In the genomic region with DNA sequence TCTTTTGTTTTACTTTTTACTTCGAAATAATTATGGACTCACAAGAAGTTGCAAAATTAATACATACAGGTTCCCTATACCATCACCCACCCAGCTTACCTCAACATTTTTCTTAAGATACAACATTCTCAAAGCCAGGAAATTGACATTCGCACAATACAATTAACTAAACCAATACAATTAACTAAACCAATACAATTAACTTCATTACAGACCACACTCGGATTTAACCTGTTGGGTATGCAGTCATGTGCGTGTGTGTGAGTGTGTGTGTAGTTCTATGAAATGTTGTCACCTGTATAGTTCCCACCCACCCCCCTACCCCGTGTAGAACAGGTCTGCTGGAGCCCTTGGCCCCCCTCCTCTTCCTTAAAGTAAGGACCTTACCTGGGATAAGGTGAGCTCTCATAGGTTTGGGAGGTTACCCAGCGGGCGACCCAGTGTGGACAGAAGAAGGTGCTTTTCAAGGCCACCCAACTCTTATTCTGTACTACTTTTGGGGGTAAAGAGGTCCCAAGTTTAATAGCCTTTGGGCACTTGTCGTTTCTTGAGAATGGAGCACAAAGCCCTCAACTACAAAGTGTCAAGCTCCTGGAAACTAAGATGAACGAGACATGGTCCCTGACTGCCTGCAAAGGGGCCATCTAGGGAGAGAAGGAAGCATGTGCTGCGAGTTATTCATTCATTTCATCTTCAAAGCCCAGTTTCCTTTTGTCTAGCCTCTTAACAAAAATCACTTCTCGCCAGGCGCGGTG, we compare ENCODE assay signal across 8 cellular contexts. TPM values are rescaled to one million over a fixed set of nuclear protein-coding genes. Genes with fewer than 3 reads are reported as not detected.
DNase-seq lines count a peak whose midpoint lies in the region; ATAC-seq and TF ChIP-seq lines count a peak whose summit lies in the region.

No MANE protein-coding gene starts in this region.

- no peaks in the 10 kb centered on the region for H3K27me3 ChIP-seq in cardiac muscle cell
- no peaks in the 10 kb centered on the region for H3K27me3 ChIP-seq in right lobe of liver
- H3K27me3 ChIP-seq in transverse colon: no peaks in the 10 kb centered on the region

- peak overlapping the region; percentile 100 for H3K4me3 Mint-ChIP-seq in activated naive CD8-positive, alpha-beta T cell treated with anti-CD3 and anti-CD28 coated beads for 36 hours

- H3K4me3 ChIP-seq in cardiac muscle cell (peak overlapping the region; percentile 88), right lobe of liver (no peak overlapping the region), transverse colon (peak overlapping the region in 2 of 4 donors; percentile 71 to 99)

- H3K4me1 ChIP-seq in cardiac muscle cell (ENCODE audit: low read depth) (peaks cover 11% of the 10 kb centered on the region), right lobe of liver (peaks cover 0 to 21% (median 9%) of the 10 kb centered on the region in 4 donors), transverse colon (peaks cover 14 to 37% (median 28%) of the 10 kb centered on the region in 4 donors)

- ATAC-seq in Right ventricle myocardium inferior: no peak
- ATAC-seq in right lobe of liver: no peak

- H3K27ac Mint-ChIP-seq in activated naive CD8-positive, alpha-beta T cell treated with anti-CD3 and anti-CD28 coated beads for 36 hours: peak overlapping the region; percentile 98

- H3K9me3 Mint-ChIP-seq in activated naive CD8-positive, alpha-beta T cell treated with anti-CD3 and anti-CD28 coated beads for 36 hours: no peaks in the 10 kb centered on the region

- WGBS in right lobe of liver (ENCODE audit: insufficient coverage, low coverage, low lambda C conversion rate, missing lambda C conversion rate): 58% methylated on average over 10 of the region's 13 CpGs
- WGBS in transverse colon (ENCODE audit: low coverage in 1 of 2), 2 donors: 11 to 64% methylated on average over 3 to 13 of the region's 13 CpGs

- no peak for TF ChIP-seq POLR2A in right lobe of liver (IDR thresholded peaks at IDR 0.05)
- no peak for TF ChIP-seq POLR2A in transverse colon (IDR thresholded peaks at IDR 0.05)

- H3K36me3 ChIP-seq in cardiac muscle cell (no peaks in the 10 kb centered on the region), right lobe of liver (no peaks in the 10 kb centered on the region), transverse colon (no peaks in the 10 kb centered on the region)

- DNase-seq in cardiac muscle cell (ENCODE audit: low read depth in 1 of 2, low spot score in 1 of 2) (no peak), Right ventricle myocardium inferior (ENCODE audit: missing footprints) (no peak), right lobe of liver (no peak), transverse colon (no peak), DMS 273 treated with DMSO at 0.1 percent for 48 hours (lab: John Stamatoyannopoulos, UW) (no peak), NCI-H524 treated with DMSO at 0.1 percent for 48 hours (lab: John Stamatoyannopoulos, UW) (no peak)
- no peak for DNase-seq in activated naive CD8-positive, alpha-beta T cell treated with anti-CD3 and anti-CD28 coated beads for 36 hours
- DNase-seq in NK-92 treated with Interleukin-12 subunit alpha and Interleukin-12 subunit beta, amount 100 ng/mL, for 24 hours (lab: John Stamatoyannopoulos, UW): no peak

- TF ChIP-seq EP300 in transverse colon (IDR thresholded peaks at IDR 0.05; ENCODE audit: low read depth): no peak

- peaks cover 15% of the 10 kb centered on the region for H3K36me3 Mint-ChIP-seq in activated naive CD8-positive, alpha-beta T cell treated with anti-CD3 and anti-CD28 coated beads for 36 hours

- intact Hi-C loops in Right ventricle myocardium inferior (cut with DNase I) (loop anchor here (1.0 to 5.0 kb wide), 4 partner anchors 46 to 134 kb away; a partner anchor contains a TSS), right lobe of liver (cut with DNase I) (no loop called here), transverse colon (cut with DNase I; ENCODE audit: low total_unique reads) (loop anchor here (5.0 kb wide), 2 partner anchors 44 to 106 kb away; a partner anchor contains a TSS)

- H3K27me3 Mint-ChIP-seq in activated naive CD8-positive, alpha-beta T cell treated with anti-CD3 and anti-CD28 coated beads for 36 hours: peaks cover 4% of the 10 kb centered on the region

- in situ Hi-C loops in transverse colon (cut with MboI; ENCODE audit: low pct_ligation_motif_present in 1 of 4, low pct_unique_long_range_greater_than_20kb in 1 of 4, low sequenced_read_pairs in 3 of 4): no loop called here

- peaks cover 37% of the 10 kb centered on the region for H3K4me1 Mint-ChIP-seq in activated naive CD8-positive, alpha-beta T cell treated with anti-CD3 and anti-CD28 coated beads for 36 hours

- no peak for TF ChIP-seq CTCF in cardiac muscle cell (IDR thresholded peaks at IDR 0.05; ENCODE audit: low read depth, low read length)
- no peak for TF ChIP-seq CTCF in right lobe of liver (IDR thresholded peaks at IDR 0.05)
- TF ChIP-seq CTCF in transverse colon (IDR thresholded peaks at IDR 0.05): no peak

- no peaks in the 10 kb centered on the region for H3K9me3 ChIP-seq in cardiac muscle cell (ENCODE audit: low read depth)
- H3K9me3 ChIP-seq in right lobe of liver: no peaks in the 10 kb centered on the region
- no peaks in the 10 kb centered on the region for H3K9me3 ChIP-seq in transverse colon

- no peak overlapping the region for H3K27ac ChIP-seq in cardiac muscle cell
- H3K27ac ChIP-seq in right lobe of liver: peak overlapping the region in 2 of 3 donors; percentile 93 to 99
- peak overlapping the region; percentile 93 to 100 (median 99) for H3K27ac ChIP-seq in transverse colon

RNA-seq across cellular contexts. Expression of a gene that starts 0.5 kb away (rescaled TPM):
- 16.6 and 17.1 TPM in 2 replicates for total RNA-seq in cardiac muscle cell
- polyA plus RNA-seq in cardiac muscle cell: 22.5 and 35.3 TPM in 2 replicates
- 22.6 TPM for total RNA-seq in Right ventricle myocardium inferior
- 10 to 100 TPM; 21.5 to 23.1 TPM for total RNA-seq in activated naive CD8-positive, alpha-beta T cell treated with anti-CD3 and anti-CD28 coated beads for 36 hours
- total RNA-seq in right lobe of liver: 10 to 100 TPM; 12.5 to 19.2 (median 16.1) TPM
- 100 to 1,000 TPM in 1 of 4 donors, 10 to 100 TPM in 3; 59.1 to 101 (median 86.4) TPM for total RNA-seq in transverse colon

RNA-seq across cellular contexts. Expression of a gene that starts 46.3 kb away (rescaled TPM):
- 122 and 127 TPM in 2 replicates for total RNA-seq in cardiac muscle cell
- polyA plus RNA-seq in cardiac muscle cell: 160 and 184 TPM in 2 replicates
- total RNA-seq in Right ventricle myocardium inferior: 119 TPM
- total RNA-seq in activated naive CD8-positive, alpha-beta T cell treated with anti-CD3 and anti-CD28 coated beads for 36 hours: 100 to 1,000 TPM; 585 to 589 TPM
- total RNA-seq in right lobe of liver: 100 to 1,000 TPM in 2 of 6 experiments, 10 to 100 TPM in 4; 36.8 to 103 (median 71.4) TPM
- 100 to 1,000 TPM; 110 to 177 (median 144) TPM for total RNA-seq in transverse colon

Comparison
In these comparisons a context has a peak if more than half of its experiments do, and no peak if none do; other contexts are left out.
1. intact Hi-C loops: an anchor here in Right ventricle myocardium inferior (1.0 to 5.0 kb wide) and transverse colon (5.0 kb wide); none called in right lobe of liver.